3 cellular contexts compared by ENCODE assay signal in genomic region chr20:36015806-36016401, GRCh38.
A peak's percentile ranks its signal among the peaks of the same experiment; 100 is the strongest.
TF ChIP-seq lines count a peak whose summit lies in the region.

No MANE protein-coding gene starts in this region.

TF ChIP-seq in IMR-90, 13 proteins besides CTCF, POLR2A, EP300 and RAD21:
- TF ChIP-seq MAZ (IDR thresholded peaks at IDR 0.05; ENCODE audit: borderline replicate concordance, low read depth, low read length) (no peak), SMC3 (IDR thresholded peaks at IDR 0.05; ENCODE audit: low read depth, low read length) (no peak), BHLHE40 (IDR thresholded peaks at IDR 0.05; ENCODE audit: low read depth, low read length) (no peak), CHD1 (IDR thresholded peaks at IDR 0.05; ENCODE audit: low read depth, low read length) (no peak), CEBPB (IDR thresholded peaks at IDR 0.05; ENCODE audit: low read depth, low read length) (no peak), MAFK (IDR thresholded peaks at IDR 0.05; ENCODE audit: low read depth, low read length) (peak; percentile 82), RCOR1 (IDR thresholded peaks at IDR 0.05; ENCODE audit: insufficient replicate concordance, low read length) (no peak), MXI1 (IDR thresholded peaks at IDR 0.05; ENCODE audit: borderline replicate concordance, low read depth, low read length) (no peak)
TF ChIP-seq in IMR-90: peak in this region for 1.

TF ChIP-seq in K562, 482 proteins besides CTCF, POLR2A, EP300 and RAD21:
- TF ChIP-seq GATAD2A (IDR thresholded peaks at IDR 0.05) = no peak
- TF ChIP-seq MAFF (IDR thresholded peaks at IDR 0.05; ENCODE audit: low read length) = peak; percentile 72
- TF ChIP-seq ELF4 (CRISPR knock-in tag; IDR thresholded peaks at IDR 0.05) = no peak
- no peak for TF ChIP-seq PRDM10 (IDR thresholded peaks at IDR 0.05; ENCODE audit: partially characterized antibody)
- TF ChIP-seq MAFG (tag; conservative IDR thresholded peaks at IDR 0.05) = 0 out of 2 replicates have a peak, but pooled peaks have one; percentile 6
- 0 out of 2 replicates have a peak, but pooled peaks have one; percentile 18 for TF ChIP-seq C11orf30 (IDR thresholded peaks at IDR 0.05; ENCODE audit: low read depth)
- TF ChIP-seq MAFK (IDR thresholded peaks at IDR 0.05; ENCODE audit: low read length) = peak; percentile 63; the same call in 1 of the 2 replicates
- no peak for TF ChIP-seq TBL1XR1 (IDR thresholded peaks at IDR 0.05; ENCODE audit: low read length in 2 of 2)
- TF ChIP-seq TSC22D4 (tag; IDR thresholded peaks at IDR 0.05) = no peak

TF ChIP-seq in H1, 55 proteins besides CTCF, POLR2A, EP300 and RAD21:
- TF ChIP-seq MAFK (IDR thresholded peaks at IDR 0.05; ENCODE audit: low read depth, low read length) = 0 out of 2 replicates have a peak, but pooled peaks have one; percentile 24
- TF ChIP-seq SP2 (IDR thresholded peaks at IDR 0.05; ENCODE audit: low read length) = no peak
